In genomic region chr18:2223859-2224258, GRCh38 we compare ENCODE assay signal across 9 cellular contexts.
DNase-seq lines count a peak whose midpoint lies in the region; ATAC-seq, FAIRE-seq and TF ChIP-seq lines count a peak whose summit lies in the region.
"Had no signal": no experiment of that assay in that cellular context is flagged by ENCODE, and none has a peak within 500 bp of the region (broad histone marks: within the 10 kb centered on the region; RNA-seq: fewer than 3 reads in every experiment).

No MANE protein-coding gene starts in this region.

- 3% methylated on average over 2 of the region's 2 CpGs for WGBS in K562 (ENCODE audit: insufficient coverage, low coverage, missing lambda C conversion rate)
- WGBS in liver, result 33% methylated on average over 2 of the region's 2 CpGs
- 7 to 15% methylated on average over 2 of the region's 2 CpGs for WGBS in thyroid gland, 2 donors

- TF ChIP-seq RAD21 in K562 (CRISPR knock-in tag; conservative IDR thresholded peaks at IDR 0.05 in 1 of 2, IDR thresholded peaks at IDR 0.05 in 1 of 2) (peak; percentile 71 to 74), liver (IDR thresholded peaks at IDR 0.05) (peak; percentile 36 to 54)

- H3K9me3 ChIP-seq in K562 (replicated peaks; ENCODE audit: control insufficient read depth, insufficient read depth, low read depth, low read length) (no peaks in the 10 kb centered on the region), liver (ENCODE audit: control insufficient read depth in 4 of 4, low read length in 3 of 4) (no peaks in the 10 kb centered on the region), thyroid gland (no peaks in the 10 kb centered on the region)
- H3K9me3 ChIP-seq: upper lobe of left lung had no signal

- peak; percentile 51 to 76 (median 55); a peak in 5 of 6 replicates for TF ChIP-seq CTCF in K562 (IDR thresholded peaks at IDR 0.05 in 2 of 3, conservative IDR thresholded peaks at IDR 0.05 in 1 of 3; ENCODE audit: insufficient read depth in 2 of 3, low read depth in 1 of 3, low read length in 3 of 3)
- TF ChIP-seq CTCF in liver (IDR thresholded peaks at IDR 0.05; ENCODE audit: low read depth, low read length, missing input control), result peak; percentile 23
- peak in 1 of 6 experiments; percentile 38 for TF ChIP-seq CTCF in thyroid gland (IDR thresholded peaks at IDR 0.05)
- TF ChIP-seq CTCF in GM13976 (IDR thresholded peaks at IDR 0.05; ENCODE audit: borderline replicate concordance, control extremely low read depth, extremely low read depth, insufficient read depth, missing control alignments), result no peak

- CTCF ChIA-PET in K562 (lab: Yijun Ruan, JAX; ENCODE audit: low intra/inter-chr PET ratio), result no interaction called here

- no peak overlapping the region for H3K4me3 ChIP-seq in K562
- no peak overlapping the region for H3K4me3 ChIP-seq in liver (ENCODE audit: low read depth in 1 of 3, low read length in 3 of 3)
- no peak overlapping the region for H3K4me3 ChIP-seq in thyroid gland (replicated peaks in 1 of 3)

- in situ Hi-C loops in K562 (cut with MboI) (no loop called here), GM13976 (cut with MboI; ENCODE audit: low sequenced_read_pairs, unreplicated experiment) (no loop called here)

- no peaks in the 10 kb centered on the region for H4K20me1 ChIP-seq in K562 (replicated peaks; ENCODE audit: control insufficient read depth, insufficient read depth, low read length)

- peak overlapping the region; percentile 2 for H2AFZ ChIP-seq in K562 (ENCODE audit: low read depth, low read length)

- no peak for TF ChIP-seq POLR2A in K562 (conservative IDR thresholded peaks at IDR 0.05)
- TF ChIP-seq POLR2A in thyroid gland (IDR thresholded peaks at IDR 0.05), result no peak

- BruUV-seq in K562 (replicated peaks; lab: Mats Ljungman, UMichigan), result no TSS peak

- no peak overlapping the region for H3K27ac ChIP-seq in K562 (ENCODE audit: extremely low read depth, low read depth, low read length)
- H3K27ac ChIP-seq in liver (ENCODE audit: low read depth in 1 of 2, low read length in 2 of 2), result no peak overlapping the region
- H3K27ac ChIP-seq in thyroid gland, result no peak overlapping the region
- H3K27ac ChIP-seq: upper lobe of left lung had no signal

- no peaks in the 10 kb centered on the region for H3K9me1 ChIP-seq in K562 (ENCODE audit: control insufficient read depth, insufficient read depth, low read length)

- peak; percentile 89 for ATAC-seq in K562

- no peaks in the 10 kb centered on the region for H3K36me3 ChIP-seq in K562 (ENCODE audit: control insufficient read depth, insufficient read depth, low read length)
- H3K36me3 ChIP-seq in liver (ENCODE audit: control insufficient read depth in 4 of 4, insufficient read depth in 3 of 4, low read depth in 1 of 4, low read length in 3 of 4), result no peaks in the 10 kb centered on the region
- H3K36me3 ChIP-seq in thyroid gland, result no peaks in the 10 kb centered on the region
- H3K36me3 ChIP-seq: upper lobe of left lung had no signal

- no peak overlapping the region for H3K4me2 ChIP-seq in K562 (ENCODE audit: insufficient read depth, low read length)

- DNase-seq in DMS114 treated with DMSO at 0.1 percent for 48 hours (lab: John Stamatoyannopoulos, UW; ENCODE audit: unreplicated experiment) (peak; percentile 18), NCI-H128 (lab: John Stamatoyannopoulos, UW; ENCODE audit: unreplicated experiment) (peak; percentile 18), K562 (ENCODE audit: extremely low read depth in 1 of 4, low spot score in 3 of 4) (peak in 2 of 4 experiments; percentile 29 to 61), thyroid gland (no peak), NCI-H187 (lab: John Stamatoyannopoulos, UW) (no peak), GM13976 (ENCODE audit: low spot score) (no peak), activated gamma-delta T cell (lab: John Stamatoyannopoulos, UW) (no peak)
- DNase-seq: upper lobe of left lung had no signal

- POLR2A ChIA-PET in K562 (lab: Yijun Ruan, JAX), result no interaction called here

- H3K79me2 ChIP-seq in K562 (ENCODE audit: control insufficient read depth, insufficient read depth, low read length), result no peaks in the 10 kb centered on the region

- intact Hi-C loops in K562 (cut with micrococcal nuclease), result loop anchor here (1.0 to 10.0 kb wide), 2 partner anchors 119 to 321 kb away; no protein-coding TSS in a partner anchor
- intact Hi-C loops in thyroid gland (cut with DNase I), result no loop called here

- H3K27me3 ChIP-seq in K562 (ENCODE audit: control insufficient read depth in 2 of 2, insufficient read depth in 2 of 2, low read length in 2 of 2) (no peaks in the 10 kb centered on the region), liver (ENCODE audit: control insufficient read depth in 4 of 4, insufficient read depth in 4 of 4, low read length in 3 of 4) (no peaks in the 10 kb centered on the region), thyroid gland (no peaks in the 10 kb centered on the region)
- H3K27me3 ChIP-seq: upper lobe of left lung had no signal

- H3K4me1 ChIP-seq in K562 (replicated peaks in 1 of 2; ENCODE audit: control insufficient read depth in 2 of 2, insufficient read depth in 2 of 2, low read length in 2 of 2), result no peaks in the 10 kb centered on the region
- H3K4me1 ChIP-seq in liver (ENCODE audit: control insufficient read depth in 4 of 4, insufficient read depth in 4 of 4, low read length in 3 of 4), result no peaks in the 10 kb centered on the region
- H3K4me1 ChIP-seq in thyroid gland, result no peaks in the 10 kb centered on the region

- peak; percentile 68 for FAIRE-seq in K562 (lab: Jason Lieb, UNC)

- no peak for TF ChIP-seq EP300 in K562 (IDR thresholded peaks at IDR 0.05; ENCODE audit: low read length)

- H3K9ac ChIP-seq in K562 (ENCODE audit: insufficient read depth in 1 of 2, low read depth in 2 of 2, low read length in 2 of 2) (no peak overlapping the region), liver (ENCODE audit: low read depth in 1 of 2, low read length in 2 of 2) (no peak overlapping the region)

TF ChIP-seq in K562, 482 proteins besides CTCF, POLR2A, EP300 and RAD21:
- peak; percentile 67; the same call in 1 of the 2 replicates for TF ChIP-seq ARID3A (IDR thresholded peaks at IDR 0.05; ENCODE audit: borderline replicate concordance, low read depth, low read length)
- TF ChIP-seq PURB (CRISPR knock-in tag; IDR thresholded peaks at IDR 0.05; ENCODE audit: low read depth), result no peak
- TF ChIP-seq SMC3 (conservative IDR thresholded peaks at IDR 0.05; ENCODE audit: insufficient read depth, low read depth, low read length), result peak; percentile 22; the same call in 1 of the 2 replicates

TF ChIP-seq in liver, 16 proteins besides CTCF, POLR2A, EP300 and RAD21 (continues in another document):
- no peak for TF ChIP-seq EGR1 (IDR thresholded peaks at IDR 0.05; ENCODE audit: low read depth in 2 of 2)
- TF ChIP-seq TAF1 (conservative IDR thresholded peaks at IDR 0.05), result no peak
- no peak for TF ChIP-seq ATF3 (IDR thresholded peaks at IDR 0.05)
- TF ChIP-seq GABPA (IDR thresholded peaks at IDR 0.05 in 1 of 2, conservative IDR thresholded peaks at IDR 0.05 in 1 of 2), result no peak
- no peak for TF ChIP-seq SP1 (IDR thresholded peaks at IDR 0.05)
- no peak for TF ChIP-seq ZBTB33 (IDR thresholded peaks at IDR 0.05)
- TF ChIP-seq FOXA1 (IDR thresholded peaks at IDR 0.05), result no peak
- TF ChIP-seq REST (IDR thresholded peaks at IDR 0.05), result no peak
- TF ChIP-seq YY1 (IDR thresholded peaks at IDR 0.05), result no peak
- no peak for TF ChIP-seq HNF4A (conservative IDR thresholded peaks at IDR 0.05)
- TF ChIP-seq NR2F2 (IDR thresholded peaks at IDR 0.05), result no peak
- TF ChIP-seq HNF4G (IDR thresholded peaks at IDR 0.05), result no peak
- no peak for TF ChIP-seq RXRA (IDR thresholded peaks at IDR 0.05)
- no peak for TF ChIP-seq FOXA2 (IDR thresholded peaks at IDR 0.05)

Comparison
In these comparisons a context has a peak if more than half of its experiments do, and no peak if none do; other contexts are left out.
1. DNase-seq: peak in DMS114 treated with DMSO at 0.1 percent for 48 hours (single experiment) and NCI-H128 (single experiment); none in thyroid gland (0 of 2), NCI-H187 (0 of 2), GM13976 (single experiment) and activated gamma-delta T cell (single experiment).